9 cellular contexts compared by ENCODE assay signal in the genomic region with DNA sequence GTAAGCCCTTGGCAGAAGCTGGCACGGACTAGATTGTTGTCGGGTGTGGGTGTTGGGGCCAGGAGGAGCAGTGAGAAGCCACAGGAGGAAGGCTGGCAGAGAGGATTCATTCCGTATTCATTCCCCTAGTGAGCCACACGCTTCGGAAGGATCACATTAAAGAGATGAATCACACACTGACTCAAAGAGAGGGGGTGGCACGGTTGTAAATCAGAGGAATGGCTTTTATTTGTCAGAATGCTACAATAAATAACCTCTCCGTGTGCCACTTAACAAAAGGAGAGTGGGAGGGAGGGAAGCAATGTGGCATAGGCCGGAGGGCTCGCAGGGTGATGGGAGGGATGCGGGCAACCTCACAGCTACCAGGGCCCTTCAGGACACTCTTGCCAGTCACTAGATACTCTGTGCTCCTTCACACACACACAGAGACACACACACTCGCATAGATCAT.
DNase-seq lines count a peak whose midpoint lies in the region; ATAC-seq and TF ChIP-seq lines count a peak whose summit lies in the region.
"Had no signal": no experiment of that assay in that cellular context is flagged by ENCODE, and none has a peak within 500 bp of the region (broad histone marks: within the 10 kb centered on the region; RNA-seq: fewer than 3 reads in every experiment).

No MANE protein-coding gene starts in this region.

- DNase-seq in AG04450 (ENCODE audit: low read depth, low spot score) (peak; percentile 51), LHCN-M2 (ENCODE audit: low read depth) (peak; percentile 96), amniotic epithelial cell (ENCODE audit: low read depth) (peak; percentile 89), myocyte (ENCODE audit: low read depth) (peak; percentile 91), activated gamma-delta T cell treated with Interleukin-2 at 50 U/mL for 16 hours (no peak), GM10266 (ENCODE audit: extremely low spot score) (no peak)
- DNase-seq: NCI-H524 treated with DMSO at 0.1 percent for 48 hours had no signal

- no peaks in the 10 kb centered on the region for H3K4me1 ChIP-seq in gastroesophageal sphincter

- no peaks in the 10 kb centered on the region for H3K36me3 ChIP-seq in gastroesophageal sphincter

- ATAC-seq in HG03442 (IDR thresholded peaks at IDR 0.05; ENCODE audit: unreplicated experiment), result no peak
- no peak for ATAC-seq in gastroesophageal sphincter

- TF ChIP-seq CTCF in AG04450 (IDR thresholded peaks at IDR 0.05; ENCODE audit: low read depth, low read length) (no peak), gastroesophageal sphincter (IDR thresholded peaks at IDR 0.05) (no peak), GM10266 (IDR thresholded peaks at IDR 0.05; ENCODE audit: control insufficient read depth, insufficient read depth, low read depth, missing control alignments) (no peak)

- CTCF ChIA-PET in AG04450 (lab: Charles Lee), result interaction anchor here (1.4 kb wide), 1 partner anchor 9 kb away, joined by 3 read pairs; no protein-coding TSS in a partner anchor

- POLR2A ChIA-PET in AG04450 (lab: Yijun Ruan, JAX), result no interaction called here

- H3K4me3 ChIP-seq in AG04450 (ENCODE audit: low read depth, low read length) (no peak overlapping the region), gastroesophageal sphincter (no peak overlapping the region)

- TF ChIP-seq POLR2A in gastroesophageal sphincter (IDR thresholded peaks at IDR 0.05), result no peak

- H3K27me3 ChIP-seq in AG04450 (ENCODE audit: control insufficient read depth, insufficient read depth, low read length) (no peaks in the 10 kb centered on the region), gastroesophageal sphincter (no peaks in the 10 kb centered on the region)

- WGBS in gastroesophageal sphincter (ENCODE audit: low coverage in 1 of 2), 2 donors, result 31 to 39% methylated on average over 4 to 11 of the region's 11 CpGs

- TF ChIP-seq EP300 in gastroesophageal sphincter (IDR thresholded peaks at IDR 0.05), result no peak

- H3K9me3 ChIP-seq in AG04450 (ENCODE audit: control insufficient read depth, insufficient read depth, low read length) (no peaks in the 10 kb centered on the region), gastroesophageal sphincter (no peaks in the 10 kb centered on the region)

- peak overlapping the region; percentile 77 for H3K27ac ChIP-seq in AG04450 (ENCODE audit: low read depth, low read length)
- no peak overlapping the region for H3K27ac ChIP-seq in gastroesophageal sphincter

Comparison
In these comparisons a context has a peak if more than half of its experiments do, and no peak if none do; other contexts are left out.
1. DNase-seq: peak in AG04450 (single experiment), LHCN-M2 (single experiment), amniotic epithelial cell (single experiment) and myocyte (single experiment); none in activated gamma-delta T cell treated with Interleukin-2 at 50 U/mL for 16 hours (single experiment) and GM10266 (single experiment).